Comparison of ENCODE assay signal across 11 cellular contexts in genomic region chr13:46071590-46072249, GRCh38. TPM values are rescaled to one million over a fixed set of nuclear protein-coding genes. Genes with fewer than 3 reads are reported as not detected.
A peak's percentile ranks its signal among the peaks of the same experiment; 100 is the strongest.
DNase-seq lines count a peak whose midpoint lies in the region; ATAC-seq lines count a peak whose summit lies in the region.
"Had no signal": no experiment of that assay in that cellular context is flagged by ENCODE, and none has a peak within 500 bp of the region (broad histone marks: within the 10 kb centered on the region; RNA-seq: fewer than 3 reads in every experiment).

No MANE protein-coding gene starts in this region.

- no peak overlapping the region for H3K4me3 ChIP-seq in H7 (ENCODE audit: insufficient read depth, low read depth, low read length)
- H3K4me3 ChIP-seq: SJSA1 had no signal

- H3K27me3 ChIP-seq in H7 (ENCODE audit: control insufficient read depth, insufficient read depth, low read length), result no peaks in the 10 kb centered on the region
- H3K27me3 ChIP-seq: SJSA1 had no signal

- no peaks in the 10 kb centered on the region for H3K36me3 ChIP-seq in H7 (replicated peaks; ENCODE audit: control insufficient read depth, insufficient read depth, low read length)
- H3K36me3 ChIP-seq: SJSA1 had no signal

- ATAC-seq in GM18873 (IDR thresholded peaks at IDR 0.05; ENCODE audit: low FRiP score, unreplicated experiment) (peak; percentile 89), HG03571 (IDR thresholded peaks at IDR 0.05; ENCODE audit: unreplicated experiment) (peak; percentile 82), left lobe of liver (peak; percentile 41)
- no peak for ATAC-seq in activated CD4-positive, CD25-positive, alpha-beta regulatory T cell treated with anti-CD3 and anti-CD28 coated beads, Interleukin-2, amount 50 U/mL, for 24 hours
- ATAC-seq: activated T-helper 17 cell treated with anti-CD3 and anti-CD28 coated beads, Interleukin-2, amount 50 U/mL, for 72 hours had no signal

- DNase-seq in H7 (peak; percentile 47), left lobe of liver (ENCODE audit: low spot score) (no peak), NCI-H128 (lab: John Stamatoyannopoulos, UW; ENCODE audit: unreplicated experiment) (no peak), HK-2 (ENCODE audit: unreplicated experiment) (no peak), NCI-H2227 (lab: John Stamatoyannopoulos, UW; ENCODE audit: unreplicated experiment) (no peak)
- DNase-seq: mammary epithelial cell had no signal

RNA-seq across cellular contexts. Expression of gene ZC3H13, which starts 19.2 kb away (rescaled TPM):
- 8.2 and 9.2 TPM in 2 replicates for total RNA-seq in H7 (2014; rRNA removed; shearing (Covaris generic))
- total RNA-seq in left lobe of liver, result 46.7 TPM

RNA-seq across cellular contexts. Expression of gene CPB2, which starts 33.1 kb away (rescaled TPM):
- not detected in 2 replicates for total RNA-seq in H7 (2014; rRNA removed; shearing (Covaris generic))
- total RNA-seq in left lobe of liver, result 607 TPM
- total RNA-seq: activated T-helper 17 cell treated with anti-CD3 and anti-CD28 coated beads, Interleukin-2, amount 50 U/mL, for 72 hours; mammary epithelial cell; SJSA1 had no signal

Comparison
In these comparisons a context has a peak if more than half of its experiments do, and no peak if none do; other contexts are left out.
1. ATAC-seq: peak in GM18873 (single experiment), HG03571 (single experiment) and left lobe of liver (single experiment); none in activated CD4-positive, CD25-positive, alpha-beta regulatory T cell treated with anti-CD3 and anti-CD28 coated beads, Interleukin-2, amount 50 U/mL, for 24 hours (0 of 2).
2. RNA of gene CPB2, which starts 33.1 kb away (total RNA-seq): 607 TPM in left lobe of liver (single experiment); not detected in H7; every median in the first group is over 100 times any median in the second.